Comparison of ENCODE assay signal across 28 cellular contexts in the genomic region with DNA sequence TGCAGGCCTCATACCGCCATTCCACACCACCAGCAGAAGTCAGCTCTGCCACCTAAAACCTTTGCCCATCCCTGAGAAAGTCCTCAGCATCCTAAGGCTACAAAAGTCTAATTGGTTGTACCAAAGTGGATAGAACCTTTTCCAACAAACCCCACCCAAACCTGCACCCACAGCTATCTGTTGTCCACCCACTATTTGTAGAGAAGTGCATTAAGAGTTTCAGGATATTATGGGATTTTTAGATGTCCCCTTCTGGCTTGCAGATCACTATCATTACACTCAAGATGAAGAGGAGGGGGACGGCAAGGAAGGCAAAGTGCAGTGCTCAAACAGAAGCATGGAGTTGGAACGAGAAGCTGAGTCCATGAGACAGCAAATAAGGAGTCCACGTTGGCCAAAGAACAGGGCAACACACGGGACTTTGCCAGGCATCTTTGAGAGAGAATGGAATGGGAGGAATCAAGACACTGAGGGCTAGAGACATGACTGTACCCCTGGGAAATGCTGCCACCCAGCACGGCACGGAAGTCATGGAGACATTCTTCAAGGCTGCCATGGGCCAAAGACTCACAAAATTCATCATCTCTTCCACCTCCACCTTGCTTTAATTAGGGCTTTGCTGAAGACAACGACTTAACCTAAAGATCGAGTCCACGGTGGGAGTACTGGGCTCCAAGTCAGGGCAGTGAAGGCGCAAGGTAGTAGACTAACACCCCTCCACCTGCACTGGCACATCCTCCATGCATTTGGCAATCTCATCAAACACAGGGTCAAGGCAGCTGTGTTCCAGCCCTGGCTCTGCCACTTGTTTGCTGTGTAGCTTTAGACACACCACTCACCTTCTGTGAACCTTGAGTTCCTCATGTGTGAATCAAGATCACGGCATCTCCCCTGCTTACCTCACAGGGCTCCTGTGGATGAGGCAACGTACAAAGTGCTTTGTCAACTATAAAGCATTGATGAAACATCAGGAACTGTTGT.
A peak's percentile ranks its signal among the peaks of the same experiment; 100 is the strongest.
DNase-seq lines count a peak whose midpoint lies in the region; ATAC-seq, FAIRE-seq and TF ChIP-seq lines count a peak whose summit lies in the region.
"Had no signal": no experiment of that assay in that cellular context is flagged by ENCODE, and none has a peak within 500 bp of the region (broad histone marks: within the 10 kb centered on the region; RNA-seq: fewer than 3 reads in every experiment).

No MANE protein-coding gene starts in this region.

- H3K36me3 ChIP-seq in bronchial epithelial cell (ENCODE audit: control insufficient read depth, insufficient read depth, low read length) (no peaks in the 10 kb centered on the region), suprapubic skin (no peaks in the 10 kb centered on the region)
- H3K36me3 ChIP-seq: BLaER1 treated with 17β-estradiol and CSF1 and Interleukin-3, amounts not matched to agents 10 nM and 100 nM; right atrium auricular region; stomach; thyroid gland had no signal

- peak; percentile 97 for FAIRE-seq in bronchial epithelial cell (lab: Jason Lieb, UNC)
- FAIRE-seq: GM12891, TTC549 had no signal

- ATAC-seq in left lobe of liver = peak; percentile 72
- ATAC-seq in GM21825 (IDR thresholded peaks at IDR 0.05; ENCODE audit: unreplicated experiment) = no peak
- ATAC-seq: GM23338, T-helper 17 cell had no signal

- H3K9me3 ChIP-seq in suprapubic skin = no peaks in the 10 kb centered on the region
- H3K9me3 ChIP-seq: BLaER1 treated with 17β-estradiol and CSF1 and Interleukin-3, amounts not matched to agents 10 nM and 100 nM; right atrium auricular region; stomach; thyroid gland had no signal

- WGBS in suprapubic skin = 86% methylated on average over 13 of the region's 13 CpGs

- H3K4me1 ChIP-seq in suprapubic skin = peaks cover 23% of the 10 kb centered on the region
- H3K4me1 ChIP-seq: BLaER1 treated with 17β-estradiol and CSF1 and Interleukin-3, amounts not matched to agents 10 nM and 100 nM; right atrium auricular region; thyroid gland had no signal

- H3K4me3 ChIP-seq in bronchial epithelial cell (ENCODE audit: low read depth, low read length) (no peak overlapping the region), suprapubic skin (no peak overlapping the region)
- H3K4me3 ChIP-seq: BLaER1 treated with 17β-estradiol and CSF1 and Interleukin-3, amounts not matched to agents 10 nM and 100 nM; GM23338; right atrium auricular region; stomach; thyroid gland had no signal

- H3K27me3 ChIP-seq in bronchial epithelial cell (ENCODE audit: control insufficient read depth, insufficient read depth, low read length) (no peaks in the 10 kb centered on the region), suprapubic skin (no peaks in the 10 kb centered on the region)
- H3K27me3 ChIP-seq: BLaER1 treated with 17β-estradiol and CSF1 and Interleukin-3, amounts not matched to agents 10 nM and 100 nM; right atrium auricular region; thyroid gland had no signal

- peak overlapping the region; percentile 1 for H3K27ac ChIP-seq in suprapubic skin
- H3K27ac ChIP-seq: BLaER1 treated with 17β-estradiol and CSF1 and Interleukin-3, amounts not matched to agents 10 nM and 100 nM; right atrium auricular region; stomach; thyroid gland had no signal

- DNase-seq in NCI-H226 (peak; percentile 67), bronchial epithelial cell (ENCODE audit: low read depth) (peak; percentile 75), left lobe of liver (ENCODE audit: low spot score) (peak; percentile 61), suprapubic skin (ENCODE audit: low spot score in 2 of 2) (peak in 1 of 2 donors; percentile 35), A172 (ENCODE audit: low spot score) (no peak), KG1 (lab: John Stamatoyannopoulos, UW) (no peak)
- DNase-seq: activated CD4-positive, alpha-beta T cell treated with anti-CD3 and anti-CD28 coated beads, Interleukin-2, amount 50 U/mL, for 48 hours; activated CD8-positive, alpha-beta memory T cell treated with anti-CD3 and anti-CD28 coated beads, Interleukin-2, amount 50 U/mL, for 4 hours; activated naive CD4-positive, alpha-beta T cell; cerebellar nuclear complex; dermis blood vessel endothelial cell; hypothalamus; mesenchymal stem cell; NCI-H1092 treated with DMSO at 0.1 percent for 48 hours; NCI-H187 treated with DMSO at 0.1 percent for 48 hours; NCI-H2171; NCI-H510A; Right ventricle myocardium superior; stimulated activated CD8-positive, alpha-beta memory T cell treated with anti-CD3 and anti-CD28 coated beads, Interleukin-4, amount 100 ng/mL, for 48 hours; stomach; T-helper 17 cell; thyroid gland had no signal

- TF ChIP-seq CTCF in bronchial epithelial cell (IDR thresholded peaks at IDR 0.05; ENCODE audit: insufficient read depth, low read length, severe bottlenecking) = no peak
- TF ChIP-seq CTCF in suprapubic skin (IDR thresholded peaks at IDR 0.05) = no peak

- TF ChIP-seq EP300 in suprapubic skin (IDR thresholded peaks at IDR 0.05) = no peak

- no peak for TF ChIP-seq POLR2A in suprapubic skin (IDR thresholded peaks at IDR 0.05)

Comparison
In these comparisons a context has a peak if more than half of its experiments do, and no peak if none do; other contexts are left out.
1. DNase-seq: peak in NCI-H226 (single experiment), bronchial epithelial cell (single experiment) and left lobe of liver (single experiment); none in A172 (single experiment) and KG1 (single experiment).